ENCODE assay signal across 29 cellular contexts in the genomic region with DNA sequence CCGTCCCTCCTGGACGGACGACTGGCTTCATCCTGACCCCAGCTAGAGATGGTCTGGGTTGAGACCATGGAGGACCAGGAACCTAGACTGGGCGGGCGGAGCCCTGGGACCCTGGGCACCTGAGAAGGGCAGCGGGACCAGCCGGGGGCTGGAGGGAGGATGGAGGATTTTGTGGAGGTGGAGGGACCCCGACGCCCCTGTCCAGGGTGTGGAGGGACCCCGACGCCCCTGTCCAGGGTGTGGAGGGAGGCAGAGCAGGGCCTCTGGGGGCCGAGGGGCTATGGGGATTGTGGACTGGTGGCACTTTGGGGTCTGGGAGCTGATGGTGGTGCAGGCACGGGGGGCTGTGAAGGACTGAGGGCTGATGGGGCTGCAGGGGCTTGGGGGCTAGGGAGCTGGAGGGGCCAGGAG. TPM values are rescaled to one million over a fixed set of nuclear protein-coding genes. Genes with fewer than 3 reads are reported as not detected.
DNase-seq lines count a peak whose midpoint lies in the region; ATAC-seq, FAIRE-seq and TF ChIP-seq lines count a peak whose summit lies in the region.
"Had no signal": no experiment of that assay in that cellular context is flagged by ENCODE, and none has a peak within 500 bp of the region (broad histone marks: within the 10 kb centered on the region; RNA-seq: fewer than 3 reads in every experiment).

No MANE protein-coding gene starts in this region.

- H3K18ac ChIP-seq in IMR-90 (ENCODE audit: low read depth, low read length), result no peak overlapping the region

- H3K4me3 ChIP-seq in heart right ventricle (no peak overlapping the region), IMR-90 (ENCODE audit: insufficient read depth, low read depth, low read length) (no peak overlapping the region), kidney (ENCODE audit: low read length in 2 of 2) (no peak overlapping the region)
- H3K4me3 ChIP-seq: SJSA1 had no signal

- in situ Hi-C loops in IMR-90 (cut with MboI; ENCODE audit: low sequenced_read_pairs), result no loop called here

- H3K27me3 Mint-ChIP-seq in stimulated activated naive B cell treated with anti-CD40 and anti-IgM and Interleukin-4, amounts not matched to agents 10 μg/mL and 1 μg/mL and 100 μg/mL, for 72 hours, result peaks cover 10 to 12% of the 10 kb centered on the region in 2 donors
- H3K27me3 Mint-ChIP-seq: activated CD4-positive, alpha-beta T cell treated with anti-CD3 and anti-CD28 coated beads, Interleukin-2, amount 10 ng/mL, durations not matched to agents 24 days and 14 days; activated naive CD4-positive, alpha-beta T cell treated with anti-CD3 and anti-CD28 coated beads, Interleukin-2, amount 10 ng/mL, durations not matched to agents 7 days and 5 days; type B pancreatic cell had no signal

- no peak for FAIRE-seq in kidney (lab: Jason Lieb, UNC)

- peaks cover 8 to 20% of the 10 kb centered on the region in 2 donors for H3K4me1 Mint-ChIP-seq in stimulated activated naive B cell treated with anti-CD40 and anti-IgM and Interleukin-4, amounts not matched to agents 10 μg/mL and 1 μg/mL and 100 μg/mL, for 72 hours

- no peak overlapping the region for H2BK5ac ChIP-seq in IMR-90 (ENCODE audit: low read depth, low read length, poor library complexity, severe bottlenecking)

- peaks cover 12% of the 10 kb centered on the region; the same call in 1 of the 2 replicates for H3K9me1 ChIP-seq in IMR-90 (ENCODE audit: insufficient read depth, low read length)

- no peak overlapping the region for H2AK5ac ChIP-seq in IMR-90 (ENCODE audit: low read depth, low read length)

- H3K9me3 ChIP-seq in heart right ventricle, result no peaks in the 10 kb centered on the region
- H3K9me3 ChIP-seq in IMR-90 (ENCODE audit: control insufficient read depth, insufficient read depth, low read length), result no peaks in the 10 kb centered on the region
- no peaks in the 10 kb centered on the region for H3K9me3 ChIP-seq in kidney (ENCODE audit: control insufficient read depth in 1 of 2, low read length in 2 of 2)
- H3K9me3 ChIP-seq: neutrophil, SJSA1 had no signal

- ATAC-seq in left ventricle myocardium superior (no peak), heart right ventricle (no peak), IMR-90 (ENCODE audit: low read depth) (no peak), GM19023 (IDR thresholded peaks at IDR 0.05; ENCODE audit: unreplicated experiment) (no peak), HG03175 (IDR thresholded peaks at IDR 0.05; ENCODE audit: unreplicated experiment) (no peak)
- ATAC-seq in stimulated activated naive B cell treated with anti-CD40 and anti-IgM and Interleukin-4, amounts not matched to agents 10 μg/mL and 1 μg/mL and 100 μg/mL, for 72 hours (replicated peaks), result no peak
- ATAC-seq: HCT116, left colon, Panc1, sciatic nerve, WTC11 had no signal

- CTCF ChIA-PET in IMR-90 (lab: Yijun Ruan, JAX), result no interaction called here

- DNase-seq in left ventricle myocardium superior, result peak; percentile 21
- no peak for DNase-seq in heart right ventricle
- DNase-seq in IMR-90, result no peak
- DNase-seq in kidney, result peak; percentile 74
- DNase-seq in stimulated activated naive B cell treated with anti-CD40 and anti-IgM and Interleukin-4, amounts not matched to agents 10 μg/mL and 1 μg/mL and 100 μg/mL, for 72 hours, result no peak
- no peak for DNase-seq in SW 1271 (lab: John Stamatoyannopoulos, UW)
- DNase-seq: activated CD4-positive, alpha-beta T cell treated with anti-CD3 and anti-CD28 coated beads, Interleukin-2, amount 10 ng/mL, durations not matched to agents 24 days and 14 days; activated naive CD4-positive, alpha-beta T cell treated with anti-CD3 and anti-CD28 coated beads, Interleukin-2, amount 10 ng/mL, durations not matched to agents 7 days and 5 days; anterior cingulate cortex; C1 segment of cervical spinal cord; Calu3; cortex of kidney; DMS79 treated with DMSO at 0.1 percent for 48 hours; effector memory CD4-positive, alpha-beta T cell; hypothalamus; left colon; NCI-H146; stimulated activated CD4-positive, alpha-beta T cell treated with anti-CD3 and anti-CD28 coated beads, Interleukin-4, amount 100 ng/mL, for 1 hour had no signal

- no peak overlapping the region for H2BK20ac ChIP-seq in IMR-90 (ENCODE audit: low read depth, low read length)

- H3K36me3 ChIP-seq in heart right ventricle (no peaks in the 10 kb centered on the region), IMR-90 (ENCODE audit: control insufficient read depth, insufficient read depth, low read length) (no peaks in the 10 kb centered on the region), kidney (ENCODE audit: control insufficient read depth in 1 of 2, insufficient read depth in 2 of 2, low read length in 2 of 2) (no peaks in the 10 kb centered on the region)
- H3K36me3 ChIP-seq: neutrophil, SJSA1 had no signal

- no peak overlapping the region for H3K56ac ChIP-seq in IMR-90 (ENCODE audit: extremely low read depth, insufficient read depth, low read length)

- no peak overlapping the region for H2BK120ac ChIP-seq in IMR-90 (ENCODE audit: low read depth, low read length)

- peaks cover 5 to 14% of the 10 kb centered on the region in 2 experiments; a peak in 2 of 4 replicates for H3K79me1 ChIP-seq in IMR-90 (ENCODE audit: low read depth in 1 of 2, low read length in 2 of 2)

- intact Hi-C loops in left ventricle myocardium superior (cut with micrococcal nuclease), result no loop called here
- intact Hi-C loops in heart right ventricle (cut with DNase I), result no loop called here
- intact Hi-C loops in IMR-90 (cut with micrococcal nuclease), result no loop called here
- intact Hi-C loops in kidney (cut with DNase I), result no loop called here

- H3K9ac ChIP-seq in IMR-90 (ENCODE audit: low read depth, low read length) (no peak overlapping the region), kidney (ENCODE audit: low read length in 2 of 2) (no peak overlapping the region)

- no peak overlapping the region for H3K4ac ChIP-seq in IMR-90 (ENCODE audit: low read depth, low read length)

- TF ChIP-seq CTCF in heart right ventricle (IDR thresholded peaks at IDR 0.05), result no peak
- TF ChIP-seq CTCF in IMR-90 (conservative IDR thresholded peaks at IDR 0.05; ENCODE audit: low read depth, low read length), result no peak
- TF ChIP-seq CTCF in kidney (IDR thresholded peaks at IDR 0.05; ENCODE audit: borderline replicate concordance, extremely low read depth, insufficient read depth), result no peak

- no peak overlapping the region for H4K8ac ChIP-seq in IMR-90 (ENCODE audit: low read depth in 2 of 2, low read length in 2 of 2)

- no peak for TF ChIP-seq POLR2A in IMR-90 (IDR thresholded peaks at IDR 0.05; ENCODE audit: low read depth, low read length)

- H3K4me1 ChIP-seq in heart right ventricle (peaks cover 2 to 27% (median 10%) of the 10 kb centered on the region in 9 donors), IMR-90 (ENCODE audit: control insufficient read depth, insufficient read depth, low read length) (no peaks in the 10 kb centered on the region; the same call in 1 of the 2 replicates), kidney (ENCODE audit: control insufficient read depth in 1 of 2, insufficient read depth in 1 of 2, low read depth in 1 of 2, low read length in 2 of 2) (peaks cover 0 to 6% of the 10 kb centered on the region in 2 donors)
- H3K4me1 ChIP-seq: SJSA1 had no signal

- no peak for TF ChIP-seq RAD21 in IMR-90 (IDR thresholded peaks at IDR 0.05; ENCODE audit: low read length)

- H4K91ac ChIP-seq in IMR-90 (ENCODE audit: insufficient read depth, low read depth, low read length), result no peak overlapping the region

- H4K20me1 ChIP-seq in IMR-90 (ENCODE audit: insufficient read depth, low read length), result no peaks in the 10 kb centered on the region; the same call in 1 of the 2 replicates

- dilution Hi-C loops in IMR-90 (cut with HindIII; ENCODE audit: low sequenced_read_pairs, unreplicated experiment), result no loop called here

- no peak overlapping the region for H4K5ac ChIP-seq in IMR-90 (ENCODE audit: low read depth, low read length)

- H3K9me3 Mint-ChIP-seq in stimulated activated naive B cell treated with anti-CD40 and anti-IgM and Interleukin-4, amounts not matched to agents 10 μg/mL and 1 μg/mL and 100 μg/mL, for 72 hours, result no peaks in the 10 kb centered on the region
- H3K9me3 Mint-ChIP-seq: activated CD4-positive, alpha-beta T cell treated with anti-CD3 and anti-CD28 coated beads, Interleukin-2, amount 10 ng/mL, durations not matched to agents 24 days and 14 days; activated naive CD4-positive, alpha-beta T cell treated with anti-CD3 and anti-CD28 coated beads, Interleukin-2, amount 10 ng/mL, durations not matched to agents 7 days and 5 days; activated T-helper 1 cell treated with anti-CD3 and anti-CD28 coated beads, Interleukin-12 subunit alpha, Interleukin-12 subunit beta, Interleukin-2, Interleukin-4 antibody, amounts not matched to agents 30 ng/mL and 10 ng/mL and 1 ng/mL, durations not matched to agents 14 hours and 24 hours and 36 hours; type B pancreatic cell; WTC11 had no signal

- H3K36me3 Mint-ChIP-seq in stimulated activated naive B cell treated with anti-CD40 and anti-IgM and Interleukin-4, amounts not matched to agents 10 μg/mL and 1 μg/mL and 100 μg/mL, for 72 hours, result peaks cover 0 to 1% of the 10 kb centered on the region in 2 donors
- H3K36me3 Mint-ChIP-seq: activated naive CD4-positive, alpha-beta T cell treated with anti-CD3 and anti-CD28 coated beads, Interleukin-2, amount 10 ng/mL, durations not matched to agents 7 days and 5 days; type B pancreatic cell; WTC11 had no signal

- no peak overlapping the region for H3K4me2 ChIP-seq in IMR-90 (ENCODE audit: low read depth, low read length)

- H3K27ac ChIP-seq in heart right ventricle, result no peak overlapping the region
- H3K27ac ChIP-seq in IMR-90 (ENCODE audit: insufficient read depth, low read length), result no peak overlapping the region
- no peak overlapping the region for H3K27ac ChIP-seq in kidney (ENCODE audit: low read depth in 2 of 2, low read length in 2 of 2)
- H3K27ac ChIP-seq: epithelial cell of prostate, neutrophil, SJSA1 had no signal

- 89 to 94% methylated on average over 13 of the region's 13 CpGs for WGBS in heart right ventricle, 2 donors
- WGBS in IMR-90 (ENCODE audit: extremely low coverage in 2 of 2, insufficient read length in 1 of 2), 2 experiments, result 85% methylated on average over 4 of the region's 13 CpGs; no CpG with 5 or more reads in 1 of the 2 experiments

- peaks cover 0 to 7% (median 3%) of the 10 kb centered on the region in 7 donors for H3K27me3 ChIP-seq in heart right ventricle
- no peaks in the 10 kb centered on the region for H3K27me3 ChIP-seq in IMR-90 (ENCODE audit: control insufficient read depth, insufficient read depth, low read length)
- H3K27me3 ChIP-seq: SJSA1 had no signal

- no TSS peak for BruUV-seq in IMR-90 (replicated peaks; lab: Mats Ljungman, UMichigan)

- no peak overlapping the region for H2AFZ ChIP-seq in IMR-90 (replicated peaks; ENCODE audit: low read length, poor library complexity)

- H3K4me3 Mint-ChIP-seq in stimulated activated naive B cell treated with anti-CD40 and anti-IgM and Interleukin-4, amounts not matched to agents 10 μg/mL and 1 μg/mL and 100 μg/mL, for 72 hours, result no peak overlapping the region
- H3K4me3 Mint-ChIP-seq: activated CD4-positive, alpha-beta T cell treated with anti-CD3 and anti-CD28 coated beads, Interleukin-2, amount 10 ng/mL, durations not matched to agents 24 days and 14 days; activated naive CD4-positive, alpha-beta T cell treated with anti-CD3 and anti-CD28 coated beads, Interleukin-2, amount 10 ng/mL, durations not matched to agents 7 days and 5 days; activated T-helper 1 cell treated with anti-CD3 and anti-CD28 coated beads, Interleukin-12 subunit alpha, Interleukin-12 subunit beta, Interleukin-2, Interleukin-4 antibody, amounts not matched to agents 30 ng/mL and 10 ng/mL and 1 ng/mL, durations not matched to agents 14 hours and 24 hours and 36 hours; type B pancreatic cell; WTC11 had no signal

- peak overlapping the region; percentile 72 for H2AK9ac ChIP-seq in IMR-90 (replicated peaks; ENCODE audit: low read depth, low read length, poor library complexity)

- no peak overlapping the region for H3K23ac ChIP-seq in IMR-90 (ENCODE audit: low read depth, low read length)

- no peak overlapping the region for H3K14ac ChIP-seq in IMR-90 (replicated peaks; ENCODE audit: low read depth, low read length)

- H2BK15ac ChIP-seq in IMR-90 (ENCODE audit: low read depth, low read length), result no peak overlapping the region

- H3K27ac Mint-ChIP-seq in stimulated activated naive B cell treated with anti-CD40 and anti-IgM and Interleukin-4, amounts not matched to agents 10 μg/mL and 1 μg/mL and 100 μg/mL, for 72 hours, result peak overlapping the region; percentile 54
- H3K27ac Mint-ChIP-seq: activated CD4-positive, alpha-beta T cell treated with anti-CD3 and anti-CD28 coated beads, Interleukin-2, amount 10 ng/mL, durations not matched to agents 24 days and 14 days; activated naive CD4-positive, alpha-beta T cell treated with anti-CD3 and anti-CD28 coated beads, Interleukin-2, amount 10 ng/mL, durations not matched to agents 7 days and 5 days; activated T-helper 1 cell treated with anti-CD3 and anti-CD28 coated beads, Interleukin-12 subunit alpha, Interleukin-12 subunit beta, Interleukin-2, Interleukin-4 antibody, amounts not matched to agents 30 ng/mL and 10 ng/mL and 1 ng/mL, durations not matched to agents 14 hours and 24 hours and 36 hours; type B pancreatic cell; WTC11 had no signal

- POLR2A ChIA-PET in IMR-90 (lab: Charles Lee; ENCODE audit: unreplicated experiment), result no interaction called here

RNA-seq across cellular contexts. Expression of gene GJC2, which starts 7.2 kb away (rescaled TPM):
- 1.7 TPM for total RNA-seq in left ventricle myocardium superior
- total RNA-seq in heart right ventricle, result 1 to 10 TPM in 7 of 10 donors, under 1 TPM in 3; 0.61 to 1.5 (median 1.2) TPM
- polyA plus RNA-seq in heart right ventricle, result 1 to 10 TPM; 1.0 to 1.4 TPM
- 1.1 and 1.4 TPM in 2 replicates for total RNA-seq in IMR-90 (2012; rRNA removed)
- 1.7 and 2.6 TPM in 2 replicates for polyA plus RNA-seq in IMR-90 (2012; rRNA removed)
- polyA plus RNA-seq in IMR-90 (2012; cell fraction: cytosol; rRNA removed), result 1.5 and 2.6 TPM in 2 replicates
- 2.1 and 4.8 TPM in 2 replicates for polyA plus RNA-seq in IMR-90 (2012; cell fraction: nucleus; rRNA removed; ENCODE audit: low replicate concordance)
- total RNA-seq in kidney, result 6.0 TPM
- polyA plus RNA-seq in kidney (ENCODE audit: insufficient read depth, low read depth, low replicate concordance), result 0.73 TPM

RNA-seq across cellular contexts. Expression of gene IBA57, which starts 8.7 kb away (rescaled TPM):
- total RNA-seq in left ventricle myocardium superior, result 11.2 TPM
- total RNA-seq in heart right ventricle, result 10 to 100 TPM in 9 of 10 donors, 1 to 10 TPM in 1; 9.3 to 20.3 (median 17.2) TPM
- 1 to 10 TPM; 2.8 to 6.7 TPM for polyA plus RNA-seq in heart right ventricle
- total RNA-seq in IMR-90 (2012; rRNA removed), result 1.7 and 2.0 TPM in 2 replicates
- 2.6 TPM in 2 replicates for polyA plus RNA-seq in IMR-90 (2012; rRNA removed)
- polyA plus RNA-seq in IMR-90 (2012; cell fraction: cytosol; rRNA removed), result 3.8 and 4.0 TPM in 2 replicates
- polyA plus RNA-seq in IMR-90 (2012; cell fraction: nucleus; rRNA removed; ENCODE audit: low replicate concordance), result 4.9 and 9.5 TPM in 2 replicates
- 13.0 TPM for total RNA-seq in kidney
- 4.7 TPM for polyA plus RNA-seq in kidney (ENCODE audit: insufficient read depth, low read depth, low replicate concordance)

RNA-seq across cellular contexts. Expression of gene GUK1, which starts 16.9 kb away (rescaled TPM):
- total RNA-seq in left ventricle myocardium superior (175 TPM), heart right ventricle (100 to 1,000 TPM; 121 to 207 (median 159) TPM), IMR-90 (2012; rRNA removed) (465 and 524 TPM in 2 replicates), kidney (221 TPM)
- polyA plus RNA-seq in heart right ventricle (100 to 1,000 TPM; 275 to 474 TPM), IMR-90 (2012; rRNA removed) (548 and 630 TPM in 2 replicates), kidney (ENCODE audit: insufficient read depth, low read depth, low replicate concordance) (410 TPM)
- polyA plus RNA-seq in IMR-90 (2012; cell fraction: cytosol; rRNA removed), result 522 and 1,067 TPM in 2 replicates
- polyA plus RNA-seq in IMR-90 (2012; cell fraction: nucleus; rRNA removed; ENCODE audit: low replicate concordance), result 571 and 1,090 TPM in 2 replicates

RNA-seq across cellular contexts. Expression of gene MRPL55, which starts 47.8 kb away (rescaled TPM):
- total RNA-seq in left ventricle myocardium superior (58.6 TPM), heart right ventricle (10 to 100 TPM; 38.0 to 65.2 (median 46.3) TPM), IMR-90 (2012; rRNA removed) (48.9 TPM in 2 replicates), kidney (37.8 TPM)
- polyA plus RNA-seq in heart right ventricle (100 to 1,000 TPM; 113 to 174 TPM), IMR-90 (2012; rRNA removed) (95.4 and 121 TPM in 2 replicates), kidney (ENCODE audit: insufficient read depth, low read depth, low replicate concordance) (141 TPM)
- polyA plus RNA-seq in IMR-90 (2012; cell fraction: cytosol; rRNA removed), result 115 and 152 TPM in 2 replicates
- 146 and 244 TPM in 2 replicates for polyA plus RNA-seq in IMR-90 (2012; cell fraction: nucleus; rRNA removed; ENCODE audit: low replicate concordance)

RNA-seq across cellular contexts. Expression of gene OBSCN, which starts 50.9 kb away (rescaled TPM):
- total RNA-seq in left ventricle myocardium superior, result 316 TPM
- total RNA-seq in heart right ventricle, result 100 to 1,000 TPM; 285 to 541 (median 407) TPM
- 100 to 1,000 TPM; 176 to 639 TPM for polyA plus RNA-seq in heart right ventricle
- total RNA-seq in IMR-90 (2012; rRNA removed), result 4.1 and 4.2 TPM in 2 replicates
- polyA plus RNA-seq in IMR-90 (2012; rRNA removed), result 9.5 and 10.0 TPM in 2 replicates
- 3.6 and 7.2 TPM in 2 replicates for polyA plus RNA-seq in IMR-90 (2012; cell fraction: cytosol; rRNA removed)
- 69.7 and 96.2 TPM in 2 replicates for polyA plus RNA-seq in IMR-90 (2012; cell fraction: nucleus; rRNA removed; ENCODE audit: low replicate concordance)
- 30.0 TPM for total RNA-seq in kidney
- polyA plus RNA-seq in kidney (ENCODE audit: insufficient read depth, low read depth, low replicate concordance), result 14.5 TPM

Comparison
In these comparisons a context has a peak if more than half of its experiments do, and no peak if none do; other contexts are left out.
1. DNase-seq: peak in left ventricle myocardium superior (single experiment) and kidney (single experiment); none in heart right ventricle (0 of 2), IMR-90 (single experiment), stimulated activated naive B cell treated with anti-CD40 and anti-IgM and Interleukin-4, amounts not matched to agents 10 μg/mL and 1 μg/mL and 100 μg/mL, for 72 hours (single experiment) and SW 1271 (0 of 2).